ENCODE assay signal across 22 cellular contexts in genomic region chr15:66884661-66885237, GRCh38.
A peak's percentile ranks its signal among the peaks of the same experiment; 100 is the strongest.
DNase-seq lines count a peak whose midpoint lies in the region; ATAC-seq, FAIRE-seq and TF ChIP-seq lines count a peak whose summit lies in the region.
"Had no signal": no experiment of that assay in that cellular context is flagged by ENCODE, and none has a peak within 500 bp of the region (broad histone marks: within the 10 kb centered on the region; RNA-seq: fewer than 3 reads in every experiment).

No MANE protein-coding gene starts in this region.

- WGBS in esophagus muscularis mucosa = 99% methylated on average over 7 of the region's 8 CpGs

- H3K9me3 ChIP-seq in Caco-2 (no peaks in the 10 kb centered on the region), RWPE2 (ENCODE audit: severe bottlenecking) (no peaks in the 10 kb centered on the region), esophagus muscularis mucosa (no peaks in the 10 kb centered on the region), parathyroid adenoma (ENCODE audit: control insufficient read depth, low read length) (no peaks in the 10 kb centered on the region)
- H3K9me3 ChIP-seq: HAP-1, right lobe of liver had no signal

- no peak overlapping the region for H3K4me2 ChIP-seq in parathyroid adenoma (ENCODE audit: low read length)

- CTCF ChIA-PET in Caco-2 (lab: Charles Lee) = no interaction called here
- CTCF ChIA-PET in activated CD8-positive, alpha-beta T cell treated with anti-CD3 and anti-CD28 coated beads, Interleukin-2, amount 10 ng/mL, durations not matched to agents 7 days and 5 days (lab: Charles Lee) = no interaction called here

- peak in 1 of 2 experiments; percentile 4 for DNase-seq in Caco-2
- DNase-seq in RWPE2 (ENCODE audit: low spot score) = no peak
- DNase-seq in esophagus muscularis mucosa (ENCODE audit: extremely low spot score) = peak; percentile 34
- DNase-seq in left colon = no peak
- DNase-seq in GM12891 (ENCODE audit: insufficient read length, low spot score) = no peak
- no peak for DNase-seq in activated CD8-positive, alpha-beta T cell treated with anti-CD3 and anti-CD28 coated beads, Interleukin-2, amount 10 ng/mL, durations not matched to agents 7 days and 5 days
- DNase-seq: activated B cell treated with CpG ODN at 0.5 μM for 24 hours; activated CD4-positive, alpha-beta memory T cell treated with anti-CD3 and anti-CD28 coated beads for 36 hours; activated naive CD4-positive, alpha-beta T cell treated with anti-CD3 and anti-CD28 coated beads, Interleukin-2, amount 10 ng/mL, durations not matched to agents 7 days and 5 days; DMS 273 treated with DMSO at 0.1 percent for 48 hours; effector CD8-positive, alpha-beta T cell; foreskin melanocyte; MM.1S; naive thymus-derived CD8-positive, alpha-beta T cell; NCI-H1694; NCI-H69; stimulated activated CD4-positive, alpha-beta T cell treated with anti-CD3 and anti-CD28 coated beads, Interleukin-15, amount 100 ng/mL, for 24 hours; substantia nigra had no signal

- peaks cover 7% of the 10 kb centered on the region for H3K36me3 Mint-ChIP-seq in Caco-2 (ENCODE audit: insufficient read depth, unreplicated experiment)
- no peaks in the 10 kb centered on the region for H3K36me3 Mint-ChIP-seq in activated CD8-positive, alpha-beta T cell treated with anti-CD3 and anti-CD28 coated beads, Interleukin-2, amount 10 ng/mL, durations not matched to agents 7 days and 5 days (ENCODE audit: low read depth)
- H3K36me3 Mint-ChIP-seq: activated CD4-positive, alpha-beta memory T cell treated with anti-CD3 and anti-CD28 coated beads for 36 hours; activated naive CD4-positive, alpha-beta T cell treated with anti-CD3 and anti-CD28 coated beads, Interleukin-2, amount 10 ng/mL, durations not matched to agents 7 days and 5 days; naive thymus-derived CD8-positive, alpha-beta T cell had no signal

- intact Hi-C loops in Caco-2 (cut with micrococcal nuclease; ENCODE audit: unreplicated experiment) (no loop called here), esophagus muscularis mucosa (cut with DNase I) (no loop called here), left colon (cut with DNase I, micrococcal nuclease) (no loop called here)

- no peak for TF ChIP-seq CTCF in Caco-2 (IDR thresholded peaks at IDR 0.05; ENCODE audit: insufficient read depth in 1 of 2, low read depth in 1 of 2, low read length in 1 of 2, severe bottlenecking in 1 of 2, unreplicated experiment in 1 of 2)
- TF ChIP-seq CTCF in RWPE2 (IDR thresholded peaks at IDR 0.05; ENCODE audit: poor library complexity, severe bottlenecking) = no peak
- TF ChIP-seq CTCF in esophagus muscularis mucosa (IDR thresholded peaks at IDR 0.05) = no peak
- TF ChIP-seq CTCF in parathyroid adenoma (IDR thresholded peaks at IDR 0.05) = no peak

- H3K79me2 ChIP-seq in parathyroid adenoma = no peaks in the 10 kb centered on the region

- FAIRE-seq in GM12891 (lab: Jason Lieb, UNC) = no peak

- H3K4me3 ChIP-seq in Caco-2 (ENCODE audit: low read depth, low read length) (no peak overlapping the region), RWPE2 (ENCODE audit: severe bottlenecking) (no peak overlapping the region), esophagus muscularis mucosa (no peak overlapping the region), parathyroid adenoma (ENCODE audit: low read depth, low read length) (no peak overlapping the region)
- H3K4me3 ChIP-seq: HAP-1, right lobe of liver had no signal

- POLR2A ChIA-PET in Caco-2 (lab: Charles Lee) = no interaction called here
- POLR2A ChIA-PET in activated CD8-positive, alpha-beta T cell treated with anti-CD3 and anti-CD28 coated beads, Interleukin-2, amount 10 ng/mL, durations not matched to agents 7 days and 5 days (lab: Charles Lee) = no interaction called here

- H3K36me3 ChIP-seq in Caco-2 (ENCODE audit: control insufficient read depth, insufficient read depth, low read length) (no peaks in the 10 kb centered on the region), RWPE2 (ENCODE audit: low read depth) (no peaks in the 10 kb centered on the region), esophagus muscularis mucosa (no peaks in the 10 kb centered on the region), parathyroid adenoma (ENCODE audit: control insufficient read depth, insufficient read depth, low read length) (no peaks in the 10 kb centered on the region)
- H3K36me3 ChIP-seq: HAP-1, right lobe of liver had no signal

- H3K9ac ChIP-seq in parathyroid adenoma = no peak overlapping the region

- no TSS peak for BruUV-seq in Caco-2 (replicated peaks; lab: Mats Ljungman, UMichigan)

- H3K27me3 ChIP-seq in Caco-2 (replicated peaks; ENCODE audit: control insufficient read depth, insufficient read depth, low read length) (no peaks in the 10 kb centered on the region), RWPE2 (ENCODE audit: insufficient read depth, poor library complexity, severe bottlenecking) (no peaks in the 10 kb centered on the region), esophagus muscularis mucosa (no peaks in the 10 kb centered on the region), parathyroid adenoma (ENCODE audit: control insufficient read depth, insufficient read depth, low read length) (no peaks in the 10 kb centered on the region)
- H3K27me3 ChIP-seq: right lobe of liver had no signal

- TF ChIP-seq POLR2A in esophagus muscularis mucosa (IDR thresholded peaks at IDR 0.05; ENCODE audit: low read depth) (no peak), GM12891 (IDR thresholded peaks at IDR 0.05; ENCODE audit: low read depth, low read length) (no peak)

- no peaks in the 10 kb centered on the region for H3K27me3 Mint-ChIP-seq in Caco-2 (ENCODE audit: insufficient read depth, unreplicated experiment)
- peaks cover 10% of the 10 kb centered on the region for H3K27me3 Mint-ChIP-seq in activated CD8-positive, alpha-beta T cell treated with anti-CD3 and anti-CD28 coated beads, Interleukin-2, amount 10 ng/mL, durations not matched to agents 7 days and 5 days (ENCODE audit: low read depth)

- peaks cover 12% of the 10 kb centered on the region for H3K4me1 Mint-ChIP-seq in Caco-2 (ENCODE audit: low read depth, unreplicated experiment)
- no peaks in the 10 kb centered on the region for H3K4me1 Mint-ChIP-seq in activated CD8-positive, alpha-beta T cell treated with anti-CD3 and anti-CD28 coated beads, Interleukin-2, amount 10 ng/mL, durations not matched to agents 7 days and 5 days (ENCODE audit: low read depth)
- H3K4me1 Mint-ChIP-seq: activated naive CD4-positive, alpha-beta T cell treated with anti-CD3 and anti-CD28 coated beads, Interleukin-2, amount 10 ng/mL, durations not matched to agents 7 days and 5 days; naive thymus-derived CD8-positive, alpha-beta T cell had no signal

- H3K4me1 ChIP-seq in Caco-2 (peaks cover 12% of the 10 kb centered on the region), RWPE2 (ENCODE audit: insufficient read depth, poor library complexity, severe bottlenecking) (peaks cover 34% of the 10 kb centered on the region), esophagus muscularis mucosa (peaks cover 44 to 55% (median 47%) of the 10 kb centered on the region in 4 donors), parathyroid adenoma (peaks cover 23% of the 10 kb centered on the region)

- H3K27ac ChIP-seq in RWPE2 (ENCODE audit: poor library complexity, severe bottlenecking) (peak overlapping the region; percentile 78), esophagus muscularis mucosa (replicated peaks in 1 of 4) (peak overlapping the region; percentile 0 to 83 (median 78)), parathyroid adenoma (peak overlapping the region; percentile 85)
- H3K27ac ChIP-seq: right lobe of liver had no signal

- peak overlapping the region; percentile 3 for H3K27ac Mint-ChIP-seq in Caco-2 (ENCODE audit: unreplicated experiment)
- H3K27ac Mint-ChIP-seq in activated CD8-positive, alpha-beta T cell treated with anti-CD3 and anti-CD28 coated beads, Interleukin-2, amount 10 ng/mL, durations not matched to agents 7 days and 5 days = no peak overlapping the region
- H3K27ac Mint-ChIP-seq: activated B cell treated with CpG ODN at 0.5 μM for 24 hours; activated CD4-positive, alpha-beta memory T cell treated with anti-CD3 and anti-CD28 coated beads for 36 hours; naive thymus-derived CD8-positive, alpha-beta T cell had no signal

- TF ChIP-seq EP300 in esophagus muscularis mucosa (IDR thresholded peaks at IDR 0.05) = no peak

- ATAC-seq in RWPE2 (ENCODE audit: low read depth) (no peak), left colon (no peak), GM19351 (IDR thresholded peaks at IDR 0.05; ENCODE audit: unreplicated experiment) (no peak)
- ATAC-seq in activated CD8-positive, alpha-beta T cell treated with anti-CD3 and anti-CD28 coated beads, Interleukin-2, amount 10 ng/mL, durations not matched to agents 7 days and 5 days = no peak
- ATAC-seq: naive thymus-derived CD8-positive, alpha-beta T cell had no signal

- H3K9me3 Mint-ChIP-seq in Caco-2 (ENCODE audit: unreplicated experiment) = no peaks in the 10 kb centered on the region
- H3K9me3 Mint-ChIP-seq in activated CD8-positive, alpha-beta T cell treated with anti-CD3 and anti-CD28 coated beads, Interleukin-2, amount 10 ng/mL, durations not matched to agents 7 days and 5 days (ENCODE audit: insufficient read depth) = no peaks in the 10 kb centered on the region
- H3K9me3 Mint-ChIP-seq: activated B cell treated with CpG ODN at 0.5 μM for 24 hours had no signal

- no peak overlapping the region for H2AFZ ChIP-seq in parathyroid adenoma

- no peak overlapping the region for H3K4me3 Mint-ChIP-seq in Caco-2 (ENCODE audit: unreplicated experiment)
- no peak overlapping the region for H3K4me3 Mint-ChIP-seq in activated CD8-positive, alpha-beta T cell treated with anti-CD3 and anti-CD28 coated beads, Interleukin-2, amount 10 ng/mL, durations not matched to agents 7 days and 5 days
- H3K4me3 Mint-ChIP-seq: activated B cell treated with CpG ODN at 0.5 μM for 24 hours; activated CD4-positive, alpha-beta memory T cell treated with anti-CD3 and anti-CD28 coated beads for 36 hours; activated naive CD4-positive, alpha-beta T cell treated with anti-CD3 and anti-CD28 coated beads, Interleukin-2, amount 10 ng/mL, durations not matched to agents 7 days and 5 days; naive thymus-derived CD8-positive, alpha-beta T cell had no signal

TF ChIP-seq in GM12891, 5 proteins besides CTCF, POLR2A, EP300 and RAD21:
- TF ChIP-seq SPI1 (IDR thresholded peaks at IDR 0.05; ENCODE audit: low read depth, low read length) = no peak
